2 cellular contexts compared by ENCODE assay signal in genomic region chr1:201361652-201362504, GRCh38.
TF ChIP-seq lines count a peak whose summit lies in the region.

No MANE protein-coding gene starts in this region.

TF ChIP-seq in HCT116, 20 proteins besides CTCF, POLR2A, EP300 and RAD21:
- no peak for TF ChIP-seq EZH2phosphoT487 (IDR thresholded peaks at IDR 0.05; ENCODE audit: borderline replicate concordance)
TF ChIP-seq in HCT116: peak in this region for 0.

TF ChIP-seq in H1, 55 proteins besides CTCF, POLR2A, EP300 and RAD21:
- TF ChIP-seq CHD1 (IDR thresholded peaks at IDR 0.05; ENCODE audit: low read depth, low read length) = no peak
- TF ChIP-seq JUND (IDR thresholded peaks at IDR 0.05; ENCODE audit: low read length) = 0 out of 2 replicates have a peak, but pooled peaks have one; percentile 33
- peak in 1 of 2 experiments; percentile 66; a peak in 1 of 4 replicates for TF ChIP-seq SIN3A (conservative IDR thresholded peaks at IDR 0.05 in 1 of 2, IDR thresholded peaks at IDR 0.05 in 1 of 2; ENCODE audit: low read depth in 1 of 2, low read length in 2 of 2)
TF ChIP-seq in H1: peak in this region for 2.
